ENCODE assay signal across 1 cellular context in genomic region chr20:48723308-48724264, GRCh38.
A peak's percentile ranks its signal among the peaks of the same experiment; 100 is the strongest.
TF ChIP-seq lines count a peak whose summit lies in the region.

No MANE protein-coding gene starts in this region.

TF ChIP-seq in HepG2, 621 proteins besides CTCF, POLR2A, EP300 and RAD21 (continued from another document and continues in another):
- TF ChIP-seq ZNF180 (CRISPR knock-in tag; IDR thresholded peaks at IDR 0.05; ENCODE audit: borderline replicate concordance, low read depth): no peak
- no peak for TF ChIP-seq HCFC1 (IDR thresholded peaks at IDR 0.05; ENCODE audit: low read depth, low read length)
- 0 out of 2 replicates have a peak, but pooled peaks have one; percentile 55 for TF ChIP-seq ZNF713 (CRISPR knock-in tag; IDR thresholded peaks at IDR 0.05)
- peak; percentile 10; the same call in 1 of the 2 replicates for TF ChIP-seq SIX4 (CRISPR knock-in tag; IDR thresholded peaks at IDR 0.05)
- no peak; the same call in 1 of the 2 replicates for TF ChIP-seq DMTF1 (CRISPR knock-in tag; IDR thresholded peaks at IDR 0.05)
- TF ChIP-seq TSC22D2 (CRISPR knock-in tag; IDR thresholded peaks at IDR 0.05; ENCODE audit: borderline replicate concordance): no peak
- peak; percentile 69; the same call in 1 of the 2 replicates for TF ChIP-seq TOPORS (CRISPR knock-in tag; IDR thresholded peaks at IDR 0.05)
- TF ChIP-seq CENPX (CRISPR knock-in tag; IDR thresholded peaks at IDR 0.05): no peak
- TF ChIP-seq NONO (IDR thresholded peaks at IDR 0.05): no peak
- 0 out of 2 replicates have a peak, but pooled peaks have one; percentile 27 for TF ChIP-seq NONO (CRISPR knock-in tag; conservative IDR thresholded peaks at IDR 0.05)
- TF ChIP-seq ZNF563 (CRISPR knock-in tag; IDR thresholded peaks at IDR 0.05): peak; percentile 89
- TF ChIP-seq ZNF670 (CRISPR knock-in tag; IDR thresholded peaks at IDR 0.05; ENCODE audit: borderline replicate concordance): 0 out of 2 replicates have a peak, but pooled peaks have one; percentile 69
- no peak for TF ChIP-seq ZNF432 (CRISPR knock-in tag; IDR thresholded peaks at IDR 0.05; ENCODE audit: borderline replicate concordance)
- TF ChIP-seq ZNF792 (CRISPR knock-in tag; IDR thresholded peaks at IDR 0.05): peak; percentile 27; the same call in 1 of the 2 replicates
- 0 out of 2 replicates have a peak, but pooled peaks have one; percentile 61 for TF ChIP-seq HES4 (CRISPR knock-in tag; IDR thresholded peaks at IDR 0.05; ENCODE audit: borderline replicate concordance)
- TF ChIP-seq ZNF329 (CRISPR knock-in tag; IDR thresholded peaks at IDR 0.05; ENCODE audit: low read depth): 0 out of 2 replicates have a peak, but pooled peaks have one; percentile 45
- peak; percentile 73; the same call in 1 of the 2 replicates for TF ChIP-seq KDM5B (CRISPR knock-in tag; IDR thresholded peaks at IDR 0.05; ENCODE audit: borderline replicate concordance)
- no peak for TF ChIP-seq TAF15 (IDR thresholded peaks at IDR 0.05; ENCODE audit: low read depth, low read length, poor library complexity, severe bottlenecking)
- 0 out of 2 replicates have a peak, but pooled peaks have one; percentile 28 for TF ChIP-seq KDM4B (CRISPR knock-in tag; IDR thresholded peaks at IDR 0.05)
- no peak for TF ChIP-seq ZNF512 (CRISPR knock-in tag; IDR thresholded peaks at IDR 0.05)
- TF ChIP-seq, protein P1, sequence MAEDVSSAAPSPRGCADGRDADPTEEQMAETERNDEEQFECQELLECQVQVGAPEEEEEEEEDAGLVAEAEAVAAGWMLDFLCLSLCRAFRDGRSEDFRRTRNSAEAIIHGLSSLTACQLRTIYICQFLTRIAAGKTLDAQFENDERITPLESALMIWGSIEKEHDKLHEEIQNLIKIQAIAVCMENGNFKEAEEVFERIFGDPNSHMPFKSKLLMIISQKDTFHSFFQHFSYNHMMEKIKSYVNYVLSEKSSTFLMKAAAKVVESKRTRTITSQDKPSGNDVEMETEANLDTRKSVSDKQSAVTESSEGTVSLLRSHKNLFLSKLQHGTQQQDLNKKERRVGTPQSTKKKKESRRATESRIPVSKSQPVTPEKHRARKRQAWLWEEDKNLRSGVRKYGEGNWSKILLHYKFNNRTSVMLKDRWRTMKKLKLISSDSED (CRISPR knock-in tag; IDR thresholded peaks at IDR 0.05): no peak
- TF ChIP-seq NFYC (CRISPR knock-in tag; IDR thresholded peaks at IDR 0.05): 0 out of 2 replicates have a peak, but pooled peaks have one; percentile 25
- no peak for TF ChIP-seq CBX2 (IDR thresholded peaks at IDR 0.05; ENCODE audit: low read depth, low read length)
- TF ChIP-seq CBX2 (CRISPR knock-in tag; IDR thresholded peaks at IDR 0.05; ENCODE audit: low read depth): no peak
- TF ChIP-seq SIN3B (IDR thresholded peaks at IDR 0.05; ENCODE audit: low read length): no peak
- TF ChIP-seq ZNF773 (CRISPR knock-in tag; IDR thresholded peaks at IDR 0.05; ENCODE audit: borderline replicate concordance): no peak
- peak; percentile 51; the same call in 1 of the 2 replicates for TF ChIP-seq ZNF281 (CRISPR knock-in tag; IDR thresholded peaks at IDR 0.05; ENCODE audit: borderline replicate concordance)
- no peak for TF ChIP-seq FOXJ3 (CRISPR knock-in tag; IDR thresholded peaks at IDR 0.05; ENCODE audit: borderline replicate concordance)
- TF ChIP-seq, protein P2, sequence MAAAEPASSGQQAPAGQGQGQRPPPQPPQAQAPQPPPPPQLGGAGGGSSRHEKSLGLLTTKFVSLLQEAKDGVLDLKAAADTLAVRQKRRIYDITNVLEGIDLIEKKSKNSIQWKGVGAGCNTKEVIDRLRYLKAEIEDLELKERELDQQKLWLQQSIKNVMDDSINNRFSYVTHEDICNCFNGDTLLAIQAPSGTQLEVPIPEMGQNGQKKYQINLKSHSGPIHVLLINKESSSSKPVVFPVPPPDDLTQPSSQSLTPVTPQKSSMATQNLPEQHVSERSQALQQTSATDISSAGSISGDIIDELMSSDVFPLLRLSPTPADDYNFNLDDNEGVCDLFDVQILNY (CRISPR knock-in tag; conservative IDR thresholded peaks at IDR 0.05): no peak
- no peak for TF ChIP-seq SMAD1 (CRISPR knock-in tag; IDR thresholded peaks at IDR 0.05; ENCODE audit: borderline replicate concordance, low read depth)
- peak; percentile 79; the same call in 1 of the 2 replicates for TF ChIP-seq NAIF1 (CRISPR knock-in tag; IDR thresholded peaks at IDR 0.05; ENCODE audit: borderline replicate concordance)
- TF ChIP-seq BRCA1 (CRISPR knock-in tag; IDR thresholded peaks at IDR 0.05): no peak
- no peak for TF ChIP-seq SP4 (CRISPR knock-in tag; IDR thresholded peaks at IDR 0.05)
- no peak for TF ChIP-seq ZBTB7A (CRISPR knock-in tag; IDR thresholded peaks at IDR 0.05)
- TF ChIP-seq KLF16 (CRISPR knock-in tag; IDR thresholded peaks at IDR 0.05): no peak
- TF ChIP-seq RCOR2 (CRISPR knock-in tag; IDR thresholded peaks at IDR 0.05): no peak
- TF ChIP-seq ZNF644 (CRISPR knock-in tag; IDR thresholded peaks at IDR 0.05; ENCODE audit: low read depth): peak; percentile 30; the same call in 1 of the 2 replicates
- peak; percentile 13; the same call in 1 of the 2 replicates for TF ChIP-seq NRL (CRISPR knock-in tag; IDR thresholded peaks at IDR 0.05; ENCODE audit: borderline replicate concordance)
- TF ChIP-seq ZNF382 (CRISPR knock-in tag; IDR thresholded peaks at IDR 0.05; ENCODE audit: borderline replicate concordance): no peak
- peak; percentile 75; the same call in 1 of the 2 replicates for TF ChIP-seq MEF2D (CRISPR knock-in tag; IDR thresholded peaks at IDR 0.05)
- TF ChIP-seq FOSL2 (CRISPR knock-in tag; IDR thresholded peaks at IDR 0.05): no peak
- no peak for TF ChIP-seq FOXA1 (IDR thresholded peaks at IDR 0.05)
- peak; percentile 65 for TF ChIP-seq FOXA1 (CRISPR knock-in tag; IDR thresholded peaks at IDR 0.05)
- TF ChIP-seq, protein P3, sequence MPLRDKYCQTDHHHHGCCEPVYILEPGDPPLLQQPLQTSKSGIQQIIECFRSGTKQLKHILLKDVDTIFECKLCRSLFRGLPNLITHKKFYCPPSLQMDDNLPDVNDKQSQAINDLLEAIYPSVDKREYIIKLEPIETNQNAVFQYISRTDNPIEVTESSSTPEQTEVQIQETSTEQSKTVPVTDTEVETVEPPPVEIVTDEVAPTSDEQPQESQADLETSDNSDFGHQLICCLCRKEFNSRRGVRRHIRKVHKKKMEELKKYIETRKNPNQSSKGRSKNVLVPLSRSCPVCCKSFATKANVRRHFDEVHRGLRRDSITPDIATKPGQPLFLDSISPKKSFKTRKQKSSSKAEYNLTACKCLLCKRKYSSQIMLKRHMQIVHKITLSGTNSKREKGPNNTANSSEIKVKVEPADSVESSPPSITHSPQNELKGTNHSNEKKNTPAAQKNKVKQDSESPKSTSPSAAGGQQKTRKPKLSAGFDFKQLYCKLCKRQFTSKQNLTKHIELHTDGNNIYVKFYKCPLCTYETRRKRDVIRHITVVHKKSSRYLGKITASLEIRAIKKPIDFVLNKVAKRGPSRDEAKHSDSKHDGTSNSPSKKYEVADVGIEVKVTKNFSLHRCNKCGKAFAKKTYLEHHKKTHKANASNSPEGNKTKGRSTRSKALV (CRISPR knock-in tag; IDR thresholded peaks at IDR 0.05): no peak
- TF ChIP-seq ZNF496 (CRISPR knock-in tag; IDR thresholded peaks at IDR 0.05; ENCODE audit: insufficient replicate concordance): no peak
- TF ChIP-seq ZFP37 (CRISPR knock-in tag; IDR thresholded peaks at IDR 0.05; ENCODE audit: borderline replicate concordance): no peak
- no peak for TF ChIP-seq RELA (CRISPR knock-in tag; IDR thresholded peaks at IDR 0.05)
- no peak; the same call in 1 of the 2 replicates for TF ChIP-seq NR2F6 (IDR thresholded peaks at IDR 0.05)
- TF ChIP-seq NR2F6 (CRISPR knock-in tag; IDR thresholded peaks at IDR 0.05): no peak
- no peak for TF ChIP-seq CSRNP2 (CRISPR knock-in tag; conservative IDR thresholded peaks at IDR 0.05; ENCODE audit: low read depth)
- no peak; the same call in 1 of the 2 replicates for TF ChIP-seq ZNF547 (CRISPR knock-in tag; IDR thresholded peaks at IDR 0.05)
- no peak for TF ChIP-seq TOE1 (CRISPR knock-in tag; IDR thresholded peaks at IDR 0.05)
- TF ChIP-seq ZNF207 (IDR thresholded peaks at IDR 0.05; ENCODE audit: borderline replicate concordance): no peak
- TF ChIP-seq ISL2 (CRISPR knock-in tag; IDR thresholded peaks at IDR 0.05): no peak
- TF ChIP-seq PHF8 (CRISPR knock-in tag; IDR thresholded peaks at IDR 0.05): no peak; the same call in 1 of the 2 replicates
- peak; percentile 33 for TF ChIP-seq HNF4G (IDR thresholded peaks at IDR 0.05; ENCODE audit: borderline replicate concordance, low read depth, low read length)
- 0 out of 2 replicates have a peak, but pooled peaks have one; percentile 21 for TF ChIP-seq HNF4G (CRISPR knock-in tag; IDR thresholded peaks at IDR 0.05; ENCODE audit: borderline replicate concordance, low read depth)
- TF ChIP-seq, protein P4, sequence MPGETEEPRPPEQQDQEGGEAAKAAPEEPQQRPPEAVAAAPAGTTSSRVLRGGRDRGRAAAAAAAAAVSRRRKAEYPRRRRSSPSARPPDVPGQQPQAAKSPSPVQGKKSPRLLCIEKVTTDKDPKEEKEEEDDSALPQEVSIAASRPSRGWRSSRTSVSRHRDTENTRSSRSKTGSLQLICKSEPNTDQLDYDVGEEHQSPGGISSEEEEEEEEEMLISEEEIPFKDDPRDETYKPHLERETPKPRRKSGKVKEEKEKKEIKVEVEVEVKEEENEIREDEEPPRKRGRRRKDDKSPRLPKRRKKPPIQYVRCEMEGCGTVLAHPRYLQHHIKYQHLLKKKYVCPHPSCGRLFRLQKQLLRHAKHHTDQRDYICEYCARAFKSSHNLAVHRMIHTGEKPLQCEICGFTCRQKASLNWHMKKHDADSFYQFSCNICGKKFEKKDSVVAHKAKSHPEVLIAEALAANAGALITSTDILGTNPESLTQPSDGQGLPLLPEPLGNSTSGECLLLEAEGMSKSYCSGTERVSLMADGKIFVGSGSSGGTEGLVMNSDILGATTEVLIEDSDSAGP (CRISPR knock-in tag; IDR thresholded peaks at IDR 0.05; ENCODE audit: borderline replicate concordance): peak; percentile 79
- TF ChIP-seq E2F1 (CRISPR knock-in tag; IDR thresholded peaks at IDR 0.05): no peak
